ENCODE assay signal across 21 cellular contexts in the genomic region with DNA sequence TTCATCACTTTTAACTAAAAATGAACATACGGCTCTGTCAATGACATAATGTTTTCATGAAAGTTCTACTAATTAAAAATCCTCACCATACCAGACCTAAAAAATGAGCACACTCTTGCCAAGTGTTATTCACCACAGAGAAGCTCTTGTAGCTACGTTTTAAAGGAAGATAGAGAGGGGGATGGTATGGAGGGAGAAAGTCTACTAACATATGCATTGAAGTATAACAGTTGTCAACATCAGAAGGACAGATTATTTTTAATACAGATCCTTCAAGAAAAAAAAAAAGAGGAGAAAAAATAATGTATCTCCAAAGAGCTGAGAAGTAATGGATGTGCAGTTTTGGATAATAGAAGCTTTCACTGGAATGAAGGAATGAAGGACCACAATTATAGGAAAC. TPM values are rescaled to one million over a fixed set of nuclear protein-coding genes. Genes with fewer than 3 reads are reported as not detected.
A peak's percentile ranks its signal among the peaks of the same experiment; 100 is the strongest.
DNase-seq lines count a peak whose midpoint lies in the region; ATAC-seq and TF ChIP-seq lines count a peak whose summit lies in the region.
"Had no signal": no experiment of that assay in that cellular context is flagged by ENCODE, and none has a peak within 500 bp of the region (broad histone marks: within the 10 kb centered on the region; RNA-seq: fewer than 3 reads in every experiment).

No MANE protein-coding gene starts in this region.

- no peak overlapping the region for H3K9ac ChIP-seq in GM23248

- H3K27me3 ChIP-seq in GM23248 (replicated peaks; ENCODE audit: insufficient read depth) (no peaks in the 10 kb centered on the region), neuron (ENCODE audit: insufficient read depth, low read length) (no peaks in the 10 kb centered on the region), adrenal gland (peaks cover 13% of the 10 kb centered on the region)

- TF ChIP-seq CTCF in adrenal gland (IDR thresholded peaks at IDR 0.05): no peak

- no peaks in the 10 kb centered on the region for H3K4me1 ChIP-seq in GM23248 (ENCODE audit: insufficient read depth)
- peaks cover 20% of the 10 kb centered on the region for H3K4me1 ChIP-seq in neuron (ENCODE audit: insufficient read depth, low read length)
- no peaks in the 10 kb centered on the region for H3K4me1 ChIP-seq in adrenal gland (replicated peaks in 1 of 2)

- no peaks in the 10 kb centered on the region for H3F3A ChIP-seq in GM23248 (ENCODE audit: insufficient read depth)

- DNase-seq in GM23248: no peak
- DNase-seq in cerebellar cortex (ENCODE audit: low spot score): peak; percentile 72
- peak; percentile 58 for DNase-seq in inferior parietal cortex (ENCODE audit: extremely low spot score)
- DNase-seq in adrenal gland: no peak
- DNase-seq in natural killer cell treated with Interleukin-12 subunit alpha and Interleukin-12 subunit beta and Interleukin-15 and Interleukin-18, amount 100 ng/mL, for 72 hours (ENCODE audit: low spot score): no peak
- DNase-seq in stimulated activated CD4-positive, alpha-beta T cell treated with anti-CD3 and anti-CD28 coated beads, Interleukin-12 subunit alpha, Interleukin-12 subunit beta, amount 100 ng/mL, for 4 hours: no peak
- no peak for DNase-seq in activated T-helper 1 cell treated with anti-CD3 and anti-CD28 coated beads, Interleukin-12 subunit alpha, Interleukin-12 subunit beta, Interleukin-2, Interleukin-4 antibody, amounts not matched to agents 30 ng/mL and 10 ng/mL and 1 ng/mL, durations not matched to agents 14 hours and 24 hours and 36 hours (ENCODE audit: low spot score)
- DNase-seq: CD4-positive, alpha-beta memory T cell; DMS153; KG1; MV-4-11; NCI-H187; NCI-H2227 treated with DMSO at 0.1 percent for 48 hours; NCI-H510A treated with DMSO at 0.1 percent for 48 hours; NCI-H82; OCI-M1; Right ventricle myocardium superior had no signal

- H3K4me3 ChIP-seq in GM23248 (peak overlapping the region; percentile 79), neuron (ENCODE audit: low read length) (peak overlapping the region; percentile 64), adrenal gland (no peak overlapping the region)
- H3K4me3 ChIP-seq: GM12878, GM23338 had no signal

- H2AFZ ChIP-seq in GM23248: peak overlapping the region; percentile 26; the same call in 1 of the 2 replicates
- no peak overlapping the region for H2AFZ ChIP-seq in neuron (ENCODE audit: low read depth, low read length)
- H2AFZ ChIP-seq: GM23338 had no signal

- H3K27me3 Mint-ChIP-seq in natural killer cell treated with Interleukin-12 subunit alpha and Interleukin-12 subunit beta and Interleukin-15 and Interleukin-18, amount 100 ng/mL, for 72 hours: no peaks in the 10 kb centered on the region
- H3K27me3 Mint-ChIP-seq in activated T-helper 1 cell treated with anti-CD3 and anti-CD28 coated beads, Interleukin-12 subunit alpha, Interleukin-12 subunit beta, Interleukin-2, Interleukin-4 antibody, amounts not matched to agents 30 ng/mL and 10 ng/mL and 1 ng/mL, durations not matched to agents 14 hours and 24 hours and 36 hours (ENCODE audit: insufficient read depth): no peaks in the 10 kb centered on the region
- H3K27me3 Mint-ChIP-seq: CD4-positive, alpha-beta memory T cell had no signal

- H3K36me3 Mint-ChIP-seq in natural killer cell treated with Interleukin-12 subunit alpha and Interleukin-12 subunit beta and Interleukin-15 and Interleukin-18, amount 100 ng/mL, for 72 hours: peaks cover under 1% of the 10 kb centered on the region
- H3K36me3 Mint-ChIP-seq in activated T-helper 1 cell treated with anti-CD3 and anti-CD28 coated beads, Interleukin-12 subunit alpha, Interleukin-12 subunit beta, Interleukin-2, Interleukin-4 antibody, amounts not matched to agents 30 ng/mL and 10 ng/mL and 1 ng/mL, durations not matched to agents 14 hours and 24 hours and 36 hours (ENCODE audit: low read depth): no peaks in the 10 kb centered on the region
- H3K36me3 Mint-ChIP-seq: CD4-positive, alpha-beta memory T cell had no signal

- no peak overlapping the region for H3K27ac Mint-ChIP-seq in natural killer cell treated with Interleukin-12 subunit alpha and Interleukin-12 subunit beta and Interleukin-15 and Interleukin-18, amount 100 ng/mL, for 72 hours
- H3K27ac Mint-ChIP-seq in activated T-helper 1 cell treated with anti-CD3 and anti-CD28 coated beads, Interleukin-12 subunit alpha, Interleukin-12 subunit beta, Interleukin-2, Interleukin-4 antibody, amounts not matched to agents 30 ng/mL and 10 ng/mL and 1 ng/mL, durations not matched to agents 14 hours and 24 hours and 36 hours: no peak overlapping the region
- H3K27ac Mint-ChIP-seq: CD4-positive, alpha-beta memory T cell; GM23338 had no signal

- TF ChIP-seq POLR2A in adrenal gland (IDR thresholded peaks at IDR 0.05): no peak

- H3K4me2 ChIP-seq in GM23248 (ENCODE audit: unreplicated experiment): peak overlapping the region; percentile 91

- no peak for ATAC-seq in natural killer cell treated with Interleukin-12 subunit alpha and Interleukin-12 subunit beta and Interleukin-15 and Interleukin-18, amount 100 ng/mL, for 72 hours
- ATAC-seq: GM12878, GM23338 had no signal

- H3K4me1 Mint-ChIP-seq in natural killer cell treated with Interleukin-12 subunit alpha and Interleukin-12 subunit beta and Interleukin-15 and Interleukin-18, amount 100 ng/mL, for 72 hours (ENCODE audit: low read depth in 2 of 2): no peaks in the 10 kb centered on the region
- H3K4me1 Mint-ChIP-seq in activated T-helper 1 cell treated with anti-CD3 and anti-CD28 coated beads, Interleukin-12 subunit alpha, Interleukin-12 subunit beta, Interleukin-2, Interleukin-4 antibody, amounts not matched to agents 30 ng/mL and 10 ng/mL and 1 ng/mL, durations not matched to agents 14 hours and 24 hours and 36 hours (ENCODE audit: low read depth): no peaks in the 10 kb centered on the region
- H3K4me1 Mint-ChIP-seq: CD4-positive, alpha-beta memory T cell had no signal

- H3K36me3 ChIP-seq in GM23248 (ENCODE audit: low read depth): no peaks in the 10 kb centered on the region
- H3K36me3 ChIP-seq in neuron (ENCODE audit: insufficient read depth, low read length): no peaks in the 10 kb centered on the region
- no peaks in the 10 kb centered on the region for H3K36me3 ChIP-seq in adrenal gland (replicated peaks in 1 of 2)

- 3% methylated on average over 2 of the region's 2 CpGs for WGBS in GM23248 (ENCODE audit: low coverage in 1 of 2, low lambda C conversion rate in 2 of 2, missing lambda C conversion rate in 2 of 2), 2 experiments
- WGBS in adrenal gland, 4 donors: 34 to 51% (median 41%) methylated on average over 2 of the region's 2 CpGs

- no peaks in the 10 kb centered on the region for H3K9me2 ChIP-seq in GM23248 (ENCODE audit: insufficient read depth)

- H3K79me2 ChIP-seq in GM23248 (ENCODE audit: insufficient read depth): no peaks in the 10 kb centered on the region

- H3K27ac ChIP-seq in GM23248: no peak overlapping the region
- no peak overlapping the region for H3K27ac ChIP-seq in adrenal gland

- in situ Hi-C loops in GM23248 (cut with MboI): no loop called here

- intact Hi-C loops in adrenal gland (cut with DNase I): no loop called here
- intact Hi-C loops in activated T-helper 1 cell treated with anti-CD3 and anti-CD28 coated beads, Interleukin-12 subunit alpha, Interleukin-12 subunit beta, Interleukin-2, Interleukin-4 antibody, amounts not matched to agents 30 ng/mL and 10 ng/mL and 1 ng/mL, durations not matched to agents 14 hours and 24 hours and 36 hours (cut with micrococcal nuclease): no loop called here

- no peak overlapping the region for H3K4me3 Mint-ChIP-seq in natural killer cell treated with Interleukin-12 subunit alpha and Interleukin-12 subunit beta and Interleukin-15 and Interleukin-18, amount 100 ng/mL, for 72 hours
- no peak overlapping the region for H3K4me3 Mint-ChIP-seq in activated T-helper 1 cell treated with anti-CD3 and anti-CD28 coated beads, Interleukin-12 subunit alpha, Interleukin-12 subunit beta, Interleukin-2, Interleukin-4 antibody, amounts not matched to agents 30 ng/mL and 10 ng/mL and 1 ng/mL, durations not matched to agents 14 hours and 24 hours and 36 hours
- H3K4me3 Mint-ChIP-seq: CD4-positive, alpha-beta memory T cell had no signal

- no peaks in the 10 kb centered on the region for H3K9me3 ChIP-seq in GM23248 (ENCODE audit: low read depth)
- no peaks in the 10 kb centered on the region for H3K9me3 ChIP-seq in neuron (ENCODE audit: low read length)
- no peaks in the 10 kb centered on the region for H3K9me3 ChIP-seq in adrenal gland (replicated peaks in 1 of 3)

- H3K9me3 Mint-ChIP-seq in natural killer cell treated with Interleukin-12 subunit alpha and Interleukin-12 subunit beta and Interleukin-15 and Interleukin-18, amount 100 ng/mL, for 72 hours: peaks cover 8% of the 10 kb centered on the region
- no peaks in the 10 kb centered on the region for H3K9me3 Mint-ChIP-seq in activated T-helper 1 cell treated with anti-CD3 and anti-CD28 coated beads, Interleukin-12 subunit alpha, Interleukin-12 subunit beta, Interleukin-2, Interleukin-4 antibody, amounts not matched to agents 30 ng/mL and 10 ng/mL and 1 ng/mL, durations not matched to agents 14 hours and 24 hours and 36 hours
- H3K9me3 Mint-ChIP-seq: GM23338 had no signal

- no peaks in the 10 kb centered on the region for H4K20me1 ChIP-seq in GM23248 (ENCODE audit: insufficient read depth)

RNA-seq across cellular contexts. Expression of a gene that starts 1.5 kb away (rescaled TPM):
- total RNA-seq in GM23248 (2014; rRNA removed; shearing (Covaris generic)): 1.6 and 5.7 TPM in 2 replicates
- polyA plus RNA-seq in GM23248 (2016; fragmentation: Nextera tagmentation; extraction: Ambion mirVana) (1.7 and 2.1 TPM in 2 replicates), adrenal gland (1 to 10 TPM in 2 of 3 donors, under 1 TPM in 1; 0.54 to 2.8 (median 1.6) TPM)
- 1 to 10 TPM in 2 of 8 donors, under 1 TPM in 4, not detected in 2; 0.15 to 4.4 (median 0.75) TPM for total RNA-seq in adrenal gland
- not detected for total RNA-seq in natural killer cell treated with Interleukin-12 subunit alpha and Interleukin-12 subunit beta and Interleukin-15 and Interleukin-18, amount 100 ng/mL, for 72 hours
- not detected in 2 replicates for total RNA-seq in activated T-helper 1 cell treated with anti-CD3 and anti-CD28 coated beads, Interleukin-12 subunit alpha, Interleukin-12 subunit beta, Interleukin-2, Interleukin-4 antibody, amounts not matched to agents 30 ng/mL and 10 ng/mL and 1 ng/mL, durations not matched to agents 14 hours and 24 hours and 36 hours
- total RNA-seq: CD4-positive, alpha-beta memory T cell; GM12878; GM23338; HT-29; Right ventricle myocardium superior had no signal
- polyA plus RNA-seq: CD4-positive, alpha-beta memory T cell; GM23338 had no signal

Comparison
In these comparisons a context has a peak if more than half of its experiments do, and no peak if none do; other contexts are left out.
1. DNase-seq: peak in cerebellar cortex (single experiment) and inferior parietal cortex (single experiment); none in GM23248 (single experiment), adrenal gland (0 of 7), natural killer cell treated with Interleukin-12 subunit alpha and Interleukin-12 subunit beta and Interleukin-15 and Interleukin-18, amount 100 ng/mL, for 72 hours (single experiment), stimulated activated CD4-positive, alpha-beta T cell treated with anti-CD3 and anti-CD28 coated beads, Interleukin-12 subunit alpha, Interleukin-12 subunit beta, amount 100 ng/mL, for 4 hours (single experiment) and activated T-helper 1 cell treated with anti-CD3 and anti-CD28 coated beads, Interleukin-12 subunit alpha, Interleukin-12 subunit beta, Interleukin-2, Interleukin-4 antibody, amounts not matched to agents 30 ng/mL and 10 ng/mL and 1 ng/mL, durations not matched to agents 14 hours and 24 hours and 36 hours (single experiment).
2. H3K4me3 ChIP-seq: peak in GM23248 (single experiment) and neuron (single experiment); none in adrenal gland (0 of 4).